In the genomic region with DNA sequence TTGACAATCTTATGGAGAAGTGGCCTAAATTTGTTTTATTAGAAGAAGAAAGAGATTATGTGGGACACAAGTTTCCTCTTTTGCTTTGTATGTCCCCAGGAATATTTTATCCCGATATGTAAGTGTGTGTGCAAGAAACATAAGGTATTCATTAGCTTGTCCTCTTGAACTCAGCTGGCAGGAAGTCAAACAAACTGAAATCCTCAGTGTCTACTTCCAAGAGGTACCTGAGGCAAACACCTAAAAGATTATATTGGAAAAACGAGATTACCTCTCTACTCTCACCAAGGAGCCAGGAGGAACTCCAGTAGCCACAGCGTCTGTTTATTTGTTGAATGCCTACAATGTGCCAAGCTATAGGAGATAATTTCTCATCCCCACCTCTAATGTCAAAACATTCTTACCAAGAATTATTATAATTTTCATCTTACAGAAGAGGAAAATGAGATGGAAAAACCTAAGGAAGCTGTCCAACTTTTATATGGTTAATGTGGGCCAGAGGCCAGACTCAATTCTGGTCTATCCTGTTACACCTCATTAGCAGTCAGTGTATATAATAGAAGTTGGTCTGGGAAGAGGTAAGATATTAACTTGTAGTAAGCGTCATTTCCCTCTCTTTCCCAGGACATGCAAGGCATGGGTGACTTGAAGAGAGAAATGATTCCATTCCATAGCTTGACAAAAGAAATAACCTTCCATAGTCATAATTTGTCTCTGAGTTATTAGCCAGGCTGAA, we compare ENCODE assay signal across 21 cellular contexts.
"Had no signal": no experiment of that assay in that cellular context is flagged by ENCODE, and none has a peak within 500 bp of the region (broad histone marks: within the 10 kb centered on the region; RNA-seq: fewer than 3 reads in every experiment).

No MANE protein-coding gene starts in this region.

- H3K4me3 Mint-ChIP-seq: activated CD4-positive, alpha-beta T cell treated with anti-CD3 and anti-CD28 coated beads, Interleukin-2, amount 10 ng/mL, durations not matched to agents 7 days and 5 days; activated naive CD4-positive, alpha-beta T cell treated with anti-CD3 and anti-CD28 coated beads for 36 hours; activated T-cell treated with anti-CD3 and anti-CD28 coated beads, Interleukin-2, amount 50 U/mL, for 4 hours; central memory CD8-positive, alpha-beta T cell; natural killer cell; stimulated activated effector memory CD8-positive, alpha-beta T cell treated with anti-CD3 and anti-CD28 coated beads, Interleukin-12 subunit alpha, Interleukin-12 subunit beta, amount 100 ng/mL, for 72 hours had no signal

- H3K36me3 Mint-ChIP-seq: natural killer cell; stimulated activated effector memory CD8-positive, alpha-beta T cell treated with anti-CD3 and anti-CD28 coated beads, Interleukin-12 subunit alpha, Interleukin-12 subunit beta, amount 100 ng/mL, for 72 hours had no signal

- H3K27me3 Mint-ChIP-seq: activated CD4-positive, alpha-beta T cell treated with anti-CD3 and anti-CD28 coated beads, Interleukin-2, amount 10 ng/mL, durations not matched to agents 7 days and 5 days; central memory CD8-positive, alpha-beta T cell had no signal

- H3K4me3 ChIP-seq: coronary artery, smooth muscle cell, stomach, vagina had no signal

- H3K9me3 Mint-ChIP-seq: activated CD4-positive, alpha-beta T cell treated with anti-CD3 and anti-CD28 coated beads, Interleukin-2, amount 10 ng/mL, durations not matched to agents 7 days and 5 days; activated naive CD4-positive, alpha-beta T cell treated with anti-CD3 and anti-CD28 coated beads for 36 hours had no signal

- DNase-seq: activated CD4-positive, alpha-beta T cell treated with anti-CD3 and anti-CD28 coated beads, Interleukin-2, amount 10 ng/mL, durations not matched to agents 7 days and 5 days; activated CD8-positive, alpha-beta memory T cell treated with anti-CD3 and anti-CD28 coated beads, Interleukin-2, amount 50 U/mL, for 4 hours; activated naive CD4-positive, alpha-beta T cell treated with anti-CD3 and anti-CD28 coated beads for 36 hours; activated T-cell treated with anti-CD3 and anti-CD28 coated beads, Interleukin-2, amount 50 U/mL, for 4 hours; anterior cingulate cortex; effector memory CD4-positive, alpha-beta T cell; foreskin melanocyte; head of caudate nucleus; kidney; mesenchymal stem cell; natural killer cell; stimulated activated CD4-positive, alpha-beta T cell treated with anti-CD3 and anti-CD28 coated beads, Interleukin-4, amount 100 ng/mL, for 24 hours; stomach; T-helper 1 cell; T-helper 9 cell; trophoblast cell had no signal

- H3K4me1 Mint-ChIP-seq: activated CD4-positive, alpha-beta T cell treated with anti-CD3 and anti-CD28 coated beads, Interleukin-2, amount 10 ng/mL, durations not matched to agents 7 days and 5 days; central memory CD8-positive, alpha-beta T cell; natural killer cell; stimulated activated effector memory CD8-positive, alpha-beta T cell treated with anti-CD3 and anti-CD28 coated beads, Interleukin-12 subunit alpha, Interleukin-12 subunit beta, amount 100 ng/mL, for 72 hours had no signal

- H3K27ac Mint-ChIP-seq: activated CD4-positive, alpha-beta T cell treated with anti-CD3 and anti-CD28 coated beads, Interleukin-2, amount 10 ng/mL, durations not matched to agents 7 days and 5 days; activated naive CD4-positive, alpha-beta T cell treated with anti-CD3 and anti-CD28 coated beads for 36 hours; natural killer cell; stimulated activated effector memory CD8-positive, alpha-beta T cell treated with anti-CD3 and anti-CD28 coated beads, Interleukin-12 subunit alpha, Interleukin-12 subunit beta, amount 100 ng/mL, for 72 hours had no signal
